24 cellular contexts compared by ENCODE assay signal in genomic region chr5:138912093-138912492, GRCh38. TPM values are rescaled to one million over a fixed set of nuclear protein-coding genes. Genes with fewer than 3 reads are reported as not detected.
DNase-seq lines count a peak whose midpoint lies in the region; ATAC-seq and TF ChIP-seq lines count a peak whose summit lies in the region.
"Had no signal": no experiment of that assay in that cellular context is flagged by ENCODE, and none has a peak within 500 bp of the region (broad histone marks: within the 10 kb centered on the region; RNA-seq: fewer than 3 reads in every experiment).

No MANE protein-coding gene starts in this region.

- CTCF ChIA-PET in WTC11 (lab: Charles Lee): interaction anchor here (1.3 kb wide), 1 partner anchor 21 kb away, joined by 3 read pairs; no protein-coding TSS in a partner anchor

- H3K4me1 Mint-ChIP-seq in WTC11: peaks cover 6% of the 10 kb centered on the region; the same call in 1 of the 2 replicates
- H3K4me1 Mint-ChIP-seq in endothelial cell (ENCODE audit: unreplicated experiment): peaks cover 20% of the 10 kb centered on the region

- peaks cover 18% of the 10 kb centered on the region for H3K4me1 ChIP-seq in osteoblast (ENCODE audit: insufficient read depth, low read length)
- H3K4me1 ChIP-seq: SJSA1 had no signal

- intact Hi-C loops in left colon (cut with DNase I, micrococcal nuclease): no loop called here

- H3K27ac ChIP-seq in osteoblast (ENCODE audit: low read depth, low read length): no peak overlapping the region
- H3K27ac ChIP-seq: SJSA1 had no signal

- H4K20me1 ChIP-seq in osteoblast (ENCODE audit: insufficient read depth, low read length): peaks cover 7% of the 10 kb centered on the region

- no peak overlapping the region for H2AFZ ChIP-seq in osteoblast (ENCODE audit: low read length)

- peaks cover 24% of the 10 kb centered on the region for H3K36me3 ChIP-seq in osteoblast (ENCODE audit: insufficient read depth, low read length)

- ATAC-seq in WTC11: no peak
- ATAC-seq in HG03139 (IDR thresholded peaks at IDR 0.05; ENCODE audit: unreplicated experiment): no peak
- no peak for ATAC-seq in HG03521 (IDR thresholded peaks at IDR 0.05; ENCODE audit: unreplicated experiment)
- no peak for ATAC-seq in left colon

- H3K36me3 Mint-ChIP-seq in WTC11 (peaks cover 24% of the 10 kb centered on the region), endothelial cell (ENCODE audit: low read depth, unreplicated experiment) (peaks cover 27% of the 10 kb centered on the region)

- H3K9me3 ChIP-seq in osteoblast (ENCODE audit: low read depth, low read length): no peaks in the 10 kb centered on the region
- H3K9me3 ChIP-seq: SJSA1 had no signal

- DNase-seq in WTC11 (ENCODE audit: low spot score): no peak
- DNase-seq in endothelial cell (ENCODE audit: low spot score): no peak
- DNase-seq in osteoblast (ENCODE audit: insufficient read length, low spot score, missing footprints): peak; percentile 17
- DNase-seq in left colon: no peak
- DNase-seq in NCI-H2227 treated with DMSO at 0.1 percent for 48 hours (lab: John Stamatoyannopoulos, UW): no peak
- DNase-seq: C1 segment of cervical spinal cord; CD4-positive, alpha-beta memory T cell; COR-L47; DMS 273 treated with DMSO at 0.1 percent for 48 hours; DMS79; GF-D8; IMR-90; NCI-H1048; NCI-H1417; NCI-H1694; NCI-H2081; NCI-H226; NCI-H510A; NCI-H69; Right ventricle myocardium superior; RPMI8226 had no signal

- peaks cover 17% of the 10 kb centered on the region for H3K79me2 ChIP-seq in osteoblast (ENCODE audit: insufficient read depth, low read length)

- H3K4me3 Mint-ChIP-seq in WTC11: no peak overlapping the region
- H3K4me3 Mint-ChIP-seq in endothelial cell (ENCODE audit: unreplicated experiment): no peak overlapping the region
- H3K4me3 Mint-ChIP-seq: CD4-positive, alpha-beta memory T cell had no signal

- H3K27me3 ChIP-seq in osteoblast (ENCODE audit: insufficient read depth, low read length): no peaks in the 10 kb centered on the region
- H3K27me3 ChIP-seq: SJSA1 had no signal

- H3K9me3 Mint-ChIP-seq in WTC11 (no peaks in the 10 kb centered on the region), endothelial cell (ENCODE audit: unreplicated experiment) (no peaks in the 10 kb centered on the region)
- H3K9me3 Mint-ChIP-seq: CD4-positive, alpha-beta memory T cell had no signal

- POLR2A ChIA-PET in WTC11 (lab: Charles Lee): no interaction called here

- H3K27me3 Mint-ChIP-seq in WTC11 (ENCODE audit: low read depth) (no peaks in the 10 kb centered on the region), endothelial cell (ENCODE audit: unreplicated experiment) (peaks cover 11% of the 10 kb centered on the region)
- H3K27me3 Mint-ChIP-seq: CD4-positive, alpha-beta memory T cell had no signal

- no peak overlapping the region for H3K4me3 ChIP-seq in osteoblast (ENCODE audit: insufficient read depth, low read length)
- H3K4me3 ChIP-seq: SJSA1 had no signal

- no peak for TF ChIP-seq CTCF in WTC11 (IDR thresholded peaks at IDR 0.05)
- no peak for TF ChIP-seq CTCF in endothelial cell (IDR thresholded peaks at IDR 0.05; ENCODE audit: unreplicated experiment)
- no peak for TF ChIP-seq CTCF in osteoblast (IDR thresholded peaks at IDR 0.05; ENCODE audit: extremely low read depth, low read depth, low read length)

- H3K27ac Mint-ChIP-seq in WTC11 (peak overlapping the region; percentile 16), endothelial cell (ENCODE audit: unreplicated experiment) (peak overlapping the region; percentile 11)

- no peak overlapping the region for H3K4me2 ChIP-seq in osteoblast (ENCODE audit: insufficient read depth, low read length)

TF ChIP-seq in WTC11, 78 proteins besides CTCF, POLR2A, EP300 and RAD21:
- TF ChIP-seq CREM (CRISPR knock-in tag; IDR thresholded peaks at IDR 0.05): no peak
- no peak for TF ChIP-seq GRHL2 (CRISPR knock-in tag; IDR thresholded peaks at IDR 0.05; ENCODE audit: insufficient replicate concordance, severe bottlenecking)
- TF ChIP-seq ATF3 (CRISPR knock-in tag; conservative IDR thresholded peaks at IDR 0.05): no peak
- TF ChIP-seq PRRX2 (CRISPR knock-in tag; IDR thresholded peaks at IDR 0.05): no peak
- TF ChIP-seq OVOL2 (CRISPR knock-in tag; IDR thresholded peaks at IDR 0.05; ENCODE audit: borderline replicate concordance): no peak
- no peak for TF ChIP-seq ZNF512 (CRISPR knock-in tag; IDR thresholded peaks at IDR 0.05; ENCODE audit: borderline replicate concordance)
- TF ChIP-seq IRF2 (CRISPR knock-in tag; IDR thresholded peaks at IDR 0.05; ENCODE audit: borderline replicate concordance, low read depth): no peak
- no peak for TF ChIP-seq HMGA2 (CRISPR knock-in tag; IDR thresholded peaks at IDR 0.05)
- no peak for TF ChIP-seq TCF7 (CRISPR knock-in tag; IDR thresholded peaks at IDR 0.05; ENCODE audit: low read depth)
- no peak for TF ChIP-seq E2F1 (CRISPR knock-in tag; IDR thresholded peaks at IDR 0.05)
- TF ChIP-seq GABPB1 (CRISPR knock-in tag; IDR thresholded peaks at IDR 0.05): no peak
- TF ChIP-seq PREB (CRISPR knock-in tag; IDR thresholded peaks at IDR 0.05; ENCODE audit: borderline replicate concordance): no peak
- TF ChIP-seq IRF1 (CRISPR knock-in tag; IDR thresholded peaks at IDR 0.05): no peak
- TF ChIP-seq E2F4 (CRISPR knock-in tag; IDR thresholded peaks at IDR 0.05; ENCODE audit: borderline replicate concordance, low read depth): no peak
- TF ChIP-seq USF1 (CRISPR knock-in tag; IDR thresholded peaks at IDR 0.05): no peak
- no peak for TF ChIP-seq ZNF396 (CRISPR knock-in tag; IDR thresholded peaks at IDR 0.05; ENCODE audit: borderline replicate concordance)
- no peak for TF ChIP-seq EMX1 (CRISPR knock-in tag; IDR thresholded peaks at IDR 0.05)
- no peak for TF ChIP-seq ELF4 (CRISPR knock-in tag; IDR thresholded peaks at IDR 0.05; ENCODE audit: low read depth)
- no peak for TF ChIP-seq ATF1 (CRISPR knock-in tag; IDR thresholded peaks at IDR 0.05)

RNA-seq across cellular contexts. Expression of gene LRRTM2, which starts 37.0 kb away (rescaled TPM):
- total RNA-seq in WTC11 (2021) (not detected in 3 replicates), endothelial cell (ENCODE audit: unreplicated experiment) (not detected), osteoblast (under 0.01 and 0.88 TPM in 2 replicates), left colon (under 1 TPM; 0.06 to 0.67 TPM)
- total RNA-seq: CD4-positive, alpha-beta memory T cell; Right ventricle myocardium superior had no signal
